Comparison of ENCODE assay signal across 1 cellular context in genomic region chr15:94086360-94086759, GRCh38.
TF ChIP-seq lines count a peak whose summit lies in the region.

No MANE protein-coding gene starts in this region.

TF ChIP-seq in SK-N-SH treated with all-trans-retinoic acid at 6 μM for 48 hours, 23 proteins besides CTCF, POLR2A, EP300 and RAD21 (continued from another document):
- no peak for TF ChIP-seq POU6F1 (CRISPR knock-in tag; IDR thresholded peaks at IDR 0.05; ENCODE audit: borderline replicate concordance, low read depth)
- TF ChIP-seq RARB (CRISPR knock-in tag; IDR thresholded peaks at IDR 0.05): no peak
- no peak for TF ChIP-seq CSRNP3 (CRISPR knock-in tag; IDR thresholded peaks at IDR 0.05)
- TF ChIP-seq PPARA (CRISPR knock-in tag; IDR thresholded peaks at IDR 0.05; ENCODE audit: borderline replicate concordance): no peak
- TF ChIP-seq ZNF70 (CRISPR knock-in tag; IDR thresholded peaks at IDR 0.05): no peak
